28 cellular contexts compared by ENCODE assay signal in genomic region chr7:115491744-115492380, GRCh38.
"Had no signal": no experiment of that assay in that cellular context is flagged by ENCODE, and none has a peak within 500 bp of the region (broad histone marks: within the 10 kb centered on the region; RNA-seq: fewer than 3 reads in every experiment).

No MANE protein-coding gene starts in this region.

- H3K4me2 ChIP-seq: smooth muscle cell had no signal

- H3K4me3 ChIP-seq: breast epithelium, dorsolateral prefrontal cortex, psoas muscle, smooth muscle cell, transverse colon had no signal

- H3K27ac ChIP-seq: breast epithelium, dorsolateral prefrontal cortex, parathyroid adenoma, psoas muscle, transverse colon, WERI-Rb-1 had no signal

- H3K9ac ChIP-seq: parathyroid adenoma had no signal

- H3K27me3 ChIP-seq: breast epithelium, sigmoid colon, transverse colon had no signal

- H3K9me3 ChIP-seq: breast epithelium, psoas muscle, sigmoid colon, transverse colon had no signal

- H3K4me1 ChIP-seq: breast epithelium, parathyroid adenoma, psoas muscle, transverse colon had no signal

- DNase-seq: activated CD4-positive, alpha-beta memory T cell treated with anti-CD3 and anti-CD28 coated beads for 36 hours; activated CD4-positive, alpha-beta T cell treated with anti-CD3 and anti-CD28 coated beads, Interleukin-2, amount 10 ng/mL, durations not matched to agents 24 days and 14 days; activated CD8-positive, alpha-beta memory T cell treated with anti-CD3 and anti-CD28 coated beads, Interleukin-2, amount 50 U/mL, for 4 hours; activated gamma-delta T cell; activated naive CD4-positive, alpha-beta T cell treated with anti-CD3 and anti-CD28 coated beads, Interleukin-2, amount 50 U/mL, for 16 hours; activated T-cell treated with anti-CD3 and anti-CD28 coated beads, Interleukin-2, amount 50 U/mL, for 24 hours; amygdala; central memory CD4-positive, alpha-beta T cell; dorsolateral prefrontal cortex; effector memory CD4-positive, alpha-beta T cell; erythroblast; foreskin fibroblast; head of caudate nucleus; hippocampal formation; left colon; mammary epithelial cell; naive thymus-derived CD4-positive, alpha-beta T cell; nucleus accumbens; psoas muscle; sigmoid colon; stimulated activated naive CD4-positive, alpha-beta T cell treated with Interleukin-2 at 50 U/mL for 16 hours; T-helper 17 cell; T1000; transverse colon; WERI-Rb-1 had no signal

- H3K36me3 ChIP-seq: breast epithelium, sigmoid colon, transverse colon, WERI-Rb-1 had no signal
